8 cellular contexts compared by ENCODE assay signal in the genomic region with DNA sequence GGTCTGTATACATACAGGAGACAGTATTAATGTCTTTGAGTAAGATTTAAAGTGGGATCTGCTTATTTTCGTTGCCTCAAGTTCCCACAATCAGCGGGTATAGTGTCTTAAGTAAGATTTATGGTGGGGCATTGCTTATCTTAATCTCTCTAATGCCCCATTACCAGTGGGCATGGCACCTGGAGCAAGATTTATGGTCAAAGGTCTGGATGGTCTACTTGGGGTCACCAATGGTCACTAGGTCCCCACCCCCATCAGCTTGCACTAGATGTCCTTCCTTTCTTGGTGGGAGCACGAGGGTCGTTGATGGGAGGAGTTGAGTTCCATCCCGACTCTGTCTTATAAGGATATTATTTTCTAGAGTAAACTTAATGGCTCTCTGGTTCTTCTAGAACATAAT.
"Had no signal": no experiment of that assay in that cellular context is flagged by ENCODE, and none has a peak within 500 bp of the region (broad histone marks: within the 10 kb centered on the region; RNA-seq: fewer than 3 reads in every experiment).

No MANE protein-coding gene starts in this region.

- H3K27ac ChIP-seq: GM23248 had no signal

- H3K27ac Mint-ChIP-seq: HFFc6 had no signal

- H3K4me3 Mint-ChIP-seq: H9, HFFc6 had no signal

- H3K4me3 ChIP-seq: GM23248, K562 had no signal

- ATAC-seq: K562 had no signal

- DNase-seq: GM23248, GOT3, H9, HCEC 1CT, HFFc6, IMR-90, KG1 had no signal
